23 cellular contexts compared by ENCODE assay signal in the genomic region with DNA sequence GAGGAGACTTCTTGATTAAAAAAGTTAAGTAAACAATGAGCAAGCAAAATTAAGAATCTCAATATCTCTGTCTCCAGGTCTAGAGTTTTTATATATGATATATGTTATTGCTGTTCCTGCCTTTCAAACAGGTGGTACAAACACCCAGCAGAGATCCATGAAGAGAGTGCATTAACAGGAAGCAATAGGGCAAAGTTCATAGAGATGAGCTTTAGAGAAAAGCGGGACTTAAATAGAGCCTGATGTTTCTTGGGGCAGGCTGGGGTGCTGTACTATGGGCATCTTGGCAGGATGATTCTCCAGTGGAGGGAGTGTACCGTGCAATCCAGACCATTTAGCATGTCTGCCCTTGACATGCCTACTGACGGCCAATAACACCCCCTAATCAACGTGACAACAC. TPM values are rescaled to one million over a fixed set of nuclear protein-coding genes. Genes with fewer than 3 reads are reported as not detected.
DNase-seq lines count a peak whose midpoint lies in the region; ATAC-seq and TF ChIP-seq lines count a peak whose summit lies in the region.
"Had no signal": no experiment of that assay in that cellular context is flagged by ENCODE, and none has a peak within 500 bp of the region (broad histone marks: within the 10 kb centered on the region; RNA-seq: fewer than 3 reads in every experiment).

No MANE protein-coding gene starts in this region.

- CTCF ChIA-PET in RWPE1 (lab: Yijun Ruan, JAX) = no interaction called here

- POLR2A ChIA-PET in RWPE1 (lab: Yijun Ruan, JAX; ENCODE audit: low non-redundant PET) = no interaction called here

- peak overlapping the region; percentile 19 for H3K27ac Mint-ChIP-seq in dendritic cell treated with granulocyte-macrophage colony-stimulating factor and Interleukin-4, amounts not matched to agents 40 ng/mL and 50 ng/mL, for 4 days
- peak overlapping the region; percentile 87 to 90 for H3K27ac Mint-ChIP-seq in natural killer cell
- H3K27ac Mint-ChIP-seq: stimulated activated naive CD8-positive, alpha-beta T cell treated with anti-CD3 and anti-CD28 coated beads, Interleukin-15, Interleukin-2, amounts not matched to agents 100 ng/mL and 50 ng/mL, for 24 hours had no signal

- H3K27ac ChIP-seq in RWPE1 = no peak overlapping the region

- intact Hi-C loops in left ventricle myocardium superior (cut with micrococcal nuclease) (no loop called here), Right ventricle myocardium inferior (cut with DNase I) (loop anchor here (10.0 kb wide), 1 partner anchor 146 kb away; no protein-coding TSS in a partner anchor), natural killer cell (cut with micrococcal nuclease) (no loop called here)
- intact Hi-C loops in dendritic cell treated with granulocyte-macrophage colony-stimulating factor and Interleukin-4, amounts not matched to agents 40 ng/mL and 50 ng/mL, for 4 days (cut with micrococcal nuclease) = loop anchor here (5.0 kb wide), 1 partner anchor 43 kb away; no protein-coding TSS in a partner anchor

- TF ChIP-seq CTCF in natural killer cell (IDR thresholded peaks at IDR 0.05) (no peak), RWPE1 (conservative IDR thresholded peaks at IDR 0.05; ENCODE audit: low read depth) (no peak)

- no peaks in the 10 kb centered on the region for H3K9me3 Mint-ChIP-seq in dendritic cell treated with granulocyte-macrophage colony-stimulating factor and Interleukin-4, amounts not matched to agents 40 ng/mL and 50 ng/mL, for 4 days
- no peaks in the 10 kb centered on the region for H3K9me3 Mint-ChIP-seq in natural killer cell
- H3K9me3 Mint-ChIP-seq: activated B cell treated with CpG ODN at 0.5 μM for 24 hours; stimulated activated naive CD8-positive, alpha-beta T cell treated with anti-CD3 and anti-CD28 coated beads, Interleukin-15, Interleukin-2, amounts not matched to agents 100 ng/mL and 50 ng/mL, for 24 hours had no signal

- H3K27me3 Mint-ChIP-seq in dendritic cell treated with granulocyte-macrophage colony-stimulating factor and Interleukin-4, amounts not matched to agents 40 ng/mL and 50 ng/mL, for 4 days = no peaks in the 10 kb centered on the region
- no peaks in the 10 kb centered on the region for H3K27me3 Mint-ChIP-seq in natural killer cell (ENCODE audit: low read depth in 2 of 2)
- H3K27me3 Mint-ChIP-seq: activated B cell treated with CpG ODN at 0.5 μM for 24 hours; stimulated activated naive CD8-positive, alpha-beta T cell treated with anti-CD3 and anti-CD28 coated beads, Interleukin-15, Interleukin-2, amounts not matched to agents 100 ng/mL and 50 ng/mL, for 24 hours had no signal

- peak; percentile 24 for ATAC-seq in left ventricle myocardium superior
- ATAC-seq in Right ventricle myocardium inferior = no peak
- no peak for ATAC-seq in natural killer cell
- ATAC-seq: left cardiac atrium had no signal

- H3K4me3 Mint-ChIP-seq in dendritic cell treated with granulocyte-macrophage colony-stimulating factor and Interleukin-4, amounts not matched to agents 40 ng/mL and 50 ng/mL, for 4 days = no peak overlapping the region
- H3K4me3 Mint-ChIP-seq in natural killer cell = peak overlapping the region; percentile 33
- H3K4me3 Mint-ChIP-seq: stimulated activated naive CD8-positive, alpha-beta T cell treated with anti-CD3 and anti-CD28 coated beads, Interleukin-15, Interleukin-2, amounts not matched to agents 100 ng/mL and 50 ng/mL, for 24 hours had no signal

- peaks cover 30% of the 10 kb centered on the region for H3K36me3 Mint-ChIP-seq in dendritic cell treated with granulocyte-macrophage colony-stimulating factor and Interleukin-4, amounts not matched to agents 40 ng/mL and 50 ng/mL, for 4 days (ENCODE audit: low read depth)
- no peaks in the 10 kb centered on the region for H3K36me3 Mint-ChIP-seq in natural killer cell

- DNase-seq in left ventricle myocardium superior (no peak), Right ventricle myocardium inferior (ENCODE audit: missing footprints) (no peak), natural killer cell (no peak), RWPE1 (ENCODE audit: low spot score) (no peak), NCI-H146 treated with DMSO at 0.1 percent for 48 hours (lab: John Stamatoyannopoulos, UW; ENCODE audit: unreplicated experiment) (no peak), NCI-H2107 treated with DMSO at 0.1 percent for 48 hours (lab: John Stamatoyannopoulos, UW; ENCODE audit: unreplicated experiment) (no peak), 8988T (no peak)
- DNase-seq: activated B cell treated with CpG ODN at 0.5 μM for 24 hours; activated CD4-positive, alpha-beta T cell treated with anti-CD3 and anti-CD28 coated beads, Interleukin-2, amount 50 U/mL, for 48 hours; activated gamma-delta T cell treated with Interleukin-2 at 50 U/mL for 16 hours; amniotic stem cell; cortex of kidney; DMS153; H7; KG1; left cardiac atrium; NCI-H146; NCI-H526 treated with DMSO at 0.1 percent for 48 hours; retina; stimulated activated CD4-positive, alpha-beta T cell treated with anti-CD3 and anti-CD28 coated beads, Interleukin-4, amount 100 ng/mL, for 4 hours; tibial artery had no signal

- H3K4me1 Mint-ChIP-seq in dendritic cell treated with granulocyte-macrophage colony-stimulating factor and Interleukin-4, amounts not matched to agents 40 ng/mL and 50 ng/mL, for 4 days (ENCODE audit: low read depth) = peaks cover 92% of the 10 kb centered on the region
- peaks cover 92 to 96% of the 10 kb centered on the region in 2 donors for H3K4me1 Mint-ChIP-seq in natural killer cell

RNA-seq across cellular contexts. Expression of gene MAPK1, which starts 6.8 kb away (rescaled TPM):
- 80.5 TPM for total RNA-seq in left ventricle myocardium superior
- total RNA-seq in Right ventricle myocardium inferior = 79.2 TPM
- 100 to 1,000 TPM; 189 to 246 (median 214) TPM for total RNA-seq in natural killer cell

Comparison
In these comparisons a context has a peak if more than half of its experiments do, and no peak if none do; other contexts are left out.
1. intact Hi-C loops: an anchor here in Right ventricle myocardium inferior (10.0 kb wide) and dendritic cell treated with granulocyte-macrophage colony-stimulating factor and Interleukin-4, amounts not matched to agents 40 ng/mL and 50 ng/mL, for 4 days (5.0 kb wide); none called in left ventricle myocardium superior and natural killer cell.